In genomic region chr2:100535850-100536249, GRCh38 we compare ENCODE assay signal across 2 cellular contexts.
TF ChIP-seq lines count a peak whose summit lies in the region.

No MANE protein-coding gene starts in this region.

TF ChIP-seq in HEK293, 187 proteins besides CTCF, POLR2A, EP300 and RAD21:
- no peak for TF ChIP-seq ZNF544 (tag by site-specific recombination; IDR thresholded peaks at IDR 0.05)
- TF ChIP-seq, protein P1, sequence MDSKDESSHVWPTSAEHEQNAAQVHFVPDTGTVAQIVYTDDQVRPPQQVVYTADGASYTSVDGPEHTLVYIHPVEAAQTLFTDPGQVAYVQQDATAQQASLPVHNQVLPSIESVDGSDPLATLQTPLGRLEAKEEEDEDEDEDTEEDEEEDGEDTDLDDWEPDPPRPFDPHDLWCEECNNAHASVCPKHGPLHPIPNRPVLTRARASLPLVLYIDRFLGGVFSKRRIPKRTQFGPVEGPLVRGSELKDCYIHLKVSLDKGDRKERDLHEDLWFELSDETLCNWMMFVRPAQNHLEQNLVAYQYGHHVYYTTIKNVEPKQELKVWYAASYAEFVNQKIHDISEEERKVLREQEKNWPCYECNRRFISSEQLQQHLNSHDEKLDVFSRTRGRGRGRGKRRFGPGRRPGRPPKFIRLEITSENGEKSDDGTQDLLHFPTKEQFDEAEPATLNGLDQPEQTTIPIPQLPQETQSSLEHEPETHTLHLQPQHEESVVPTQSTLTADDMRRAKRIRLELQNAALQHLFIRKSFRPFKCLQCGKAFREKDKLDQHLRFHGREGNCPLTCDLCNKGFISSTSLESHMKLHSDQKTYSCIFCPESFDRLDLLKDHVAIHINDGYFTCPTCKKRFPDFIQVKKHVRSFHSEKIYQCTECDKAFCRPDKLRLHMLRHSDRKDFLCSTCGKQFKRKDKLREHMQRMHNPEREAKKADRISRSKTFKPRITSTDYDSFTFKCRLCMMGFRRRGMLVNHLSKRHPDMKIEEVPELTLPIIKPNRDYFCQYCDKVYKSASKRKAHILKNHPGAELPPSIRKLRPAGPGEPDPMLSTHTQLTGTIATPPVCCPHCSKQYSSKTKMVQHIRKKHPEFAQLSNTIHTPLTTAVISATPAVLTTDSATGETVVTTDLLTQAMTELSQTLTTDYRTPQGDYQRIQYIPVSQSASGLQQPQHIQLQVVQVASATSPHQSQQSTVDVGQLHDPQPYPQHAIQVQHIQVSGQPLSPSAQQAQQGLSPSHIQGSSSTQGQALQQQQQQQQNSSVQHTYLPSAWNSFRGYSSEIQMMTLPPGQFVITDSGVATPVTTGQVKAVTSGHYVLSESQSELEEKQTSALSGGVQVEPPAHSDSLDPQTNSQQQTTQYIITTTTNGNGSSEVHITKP (tag by site-specific recombination; IDR thresholded peaks at IDR 0.05): peak; percentile 55

TF ChIP-seq in K562, 482 proteins besides CTCF, POLR2A, EP300 and RAD21:
- no peak for TF ChIP-seq FOXK1 (CRISPR knock-in tag; IDR thresholded peaks at IDR 0.05; ENCODE audit: borderline replicate concordance)
- TF ChIP-seq MITF (IDR thresholded peaks at IDR 0.05): no peak
- TF ChIP-seq EP400 (IDR thresholded peaks at IDR 0.05): no peak
- TF ChIP-seq, protein P1 (IDR thresholded peaks at IDR 0.05; ENCODE audit: partially characterized antibody): peak; percentile 50
TF ChIP-seq in K562: peak in this region for 1.
